19 cellular contexts compared by ENCODE assay signal in genomic region chr2:20455076-20455587, GRCh38.
"Had no signal": no experiment of that assay in that cellular context is flagged by ENCODE, and none has a peak within 500 bp of the region (broad histone marks: within the 10 kb centered on the region; RNA-seq: fewer than 3 reads in every experiment).

No MANE protein-coding gene starts in this region.

- H3K36me3 ChIP-seq: adrenal gland, SJCRH30, upper lobe of left lung had no signal

- H3K27me3 ChIP-seq: adrenal gland, body of pancreas, SJCRH30, upper lobe of left lung had no signal

- H3K4me3 ChIP-seq: adrenal gland, body of pancreas, psoas muscle, SJCRH30, upper lobe of left lung had no signal

- H3K27ac ChIP-seq: body of pancreas, psoas muscle, SJCRH30 had no signal

- H3K9me3 ChIP-seq: adrenal gland, body of pancreas, psoas muscle, SJCRH30, upper lobe of left lung had no signal

- ATAC-seq: body of pancreas; effector memory CD8-positive, alpha-beta T cell; left cardiac atrium; natural killer cell; psoas muscle; sciatic nerve had no signal

- DNase-seq: activated CD4-positive, alpha-beta T cell treated with anti-CD3 and anti-CD28 coated beads, Interleukin-2, amount 50 U/mL, for 4 hours; activated CD4-positive, CD25-positive, alpha-beta regulatory T cell treated with anti-CD3 and anti-CD28 coated beads, Interleukin-2, amount 50 U/mL, for 72 hours; activated CD8-positive, alpha-beta memory T cell treated with anti-CD3 and anti-CD28 coated beads, Interleukin-2, amount 50 U/mL, for 4 hours; activated naive CD4-positive, alpha-beta T cell treated with anti-CD3 and anti-CD28 coated beads for 36 hours; effector memory CD8-positive, alpha-beta T cell; hypothalamus; left cardiac atrium; mammary epithelial cell; natural killer cell; occipital lobe; psoas muscle; SJCRH30; stimulated activated CD4-positive, alpha-beta T cell treated with anti-CD3 and anti-CD28 coated beads, Interleukin-12 subunit alpha, Interleukin-12 subunit beta, amount 100 ng/mL, for 4 hours; stimulated activated CD8-positive, alpha-beta memory T cell treated with anti-CD3 and anti-CD28 coated beads, Interleukin-4, amount 100 ng/mL, for 48 hours; SW 1271 had no signal
